In genomic region chr5:6716634-6717149, GRCh38 we compare ENCODE assay signal across 10 cellular contexts. TPM values are rescaled to one million over a fixed set of nuclear protein-coding genes. Genes with fewer than 3 reads are reported as not detected.
DNase-seq lines count a peak whose midpoint lies in the region; FAIRE-seq and TF ChIP-seq lines count a peak whose summit lies in the region.
"Had no signal": no experiment of that assay in that cellular context is flagged by ENCODE, and none has a peak within 500 bp of the region (broad histone marks: within the 10 kb centered on the region; RNA-seq: fewer than 3 reads in every experiment).

No MANE protein-coding gene starts in this region.

- H2AK5ac ChIP-seq in mesenchymal stem cell (ENCODE audit: low read length, severe bottlenecking): no peak overlapping the region

- H3K9me3 ChIP-seq in HAP-1: no peaks in the 10 kb centered on the region
- no peaks in the 10 kb centered on the region for H3K9me3 ChIP-seq in astrocyte (ENCODE audit: insufficient read depth, low read depth, low read length)
- H3K9me3 ChIP-seq in muscle layer of duodenum (ENCODE audit: control insufficient read depth in 1 of 2, low read length in 2 of 2): no peaks in the 10 kb centered on the region
- H3K9me3 ChIP-seq in mesenchymal stem cell (ENCODE audit: control insufficient read depth, low read length): no peaks in the 10 kb centered on the region

- peak overlapping the region; percentile 91 for H3K4me3 Mint-ChIP-seq in astrocyte (ENCODE audit: unreplicated experiment)

- H4K91ac ChIP-seq in mesenchymal stem cell (ENCODE audit: low read length): no peak overlapping the region

- no peak for TF ChIP-seq CTCF in astrocyte (IDR thresholded peaks at IDR 0.05; ENCODE audit: insufficient read depth, low read depth, low read length)

- no peaks in the 10 kb centered on the region for H3K27me3 Mint-ChIP-seq in astrocyte (ENCODE audit: low read depth, unreplicated experiment)

- no peak overlapping the region for H2BK120ac ChIP-seq in mesenchymal stem cell (ENCODE audit: low read depth, low read length)

- no peak overlapping the region for H3K4ac ChIP-seq in mesenchymal stem cell (ENCODE audit: low read depth in 1 of 2, low read length in 2 of 2)

- no peaks in the 10 kb centered on the region for H3K9me3 Mint-ChIP-seq in astrocyte (ENCODE audit: unreplicated experiment)

- peak overlapping the region; percentile 98 for H3K4me3 ChIP-seq in ACC112 (ENCODE audit: low read depth, low read length)
- H3K4me3 ChIP-seq in HAP-1: peak overlapping the region; percentile 53
- peak overlapping the region; percentile 85 for H3K4me3 ChIP-seq in astrocyte (ENCODE audit: insufficient read depth, low read depth, low read length)
- H3K4me3 ChIP-seq in muscle layer of duodenum (ENCODE audit: low read depth in 1 of 2, low read length in 2 of 2): peak overlapping the region; percentile 72 to 84
- H3K4me3 ChIP-seq in mesenchymal stem cell (ENCODE audit: insufficient read depth in 1 of 2, low read depth in 1 of 2, low read length in 2 of 2): peak overlapping the region in 1 of 2 experiments; percentile 88

- FAIRE-seq in astrocyte (lab: Jason Lieb, UNC): no peak
- FAIRE-seq: G401.6 had no signal

- H3K4me2 ChIP-seq in astrocyte (ENCODE audit: low read length): peak overlapping the region; percentile 92
- no peak overlapping the region for H3K4me2 ChIP-seq in mesenchymal stem cell (ENCODE audit: low read length, poor library complexity, severe bottlenecking)

- H3K36me3 ChIP-seq in ACC112 (ENCODE audit: insufficient read depth, low read length) (no peaks in the 10 kb centered on the region), HAP-1 (replicated peaks) (peaks cover 6% of the 10 kb centered on the region), astrocyte (ENCODE audit: insufficient read depth, low read length) (no peaks in the 10 kb centered on the region), muscle layer of duodenum (ENCODE audit: control insufficient read depth in 1 of 2, insufficient read depth in 2 of 2, low read length in 2 of 2) (peaks cover 0 to 9% of the 10 kb centered on the region in 2 donors), mesenchymal stem cell (ENCODE audit: control insufficient read depth in 1 of 2, insufficient read depth in 2 of 2, low read depth in 1 of 2, low read length in 2 of 2) (peaks cover 0 to 23% of the 10 kb centered on the region in 2 experiments)

- peaks cover 2% of the 10 kb centered on the region for H3K79me1 ChIP-seq in mesenchymal stem cell (replicated peaks; ENCODE audit: low read length, poor library complexity, severe bottlenecking)

- peak overlapping the region; percentile 34 for H3K27ac Mint-ChIP-seq in astrocyte (ENCODE audit: unreplicated experiment)

- H4K20me1 ChIP-seq in astrocyte (ENCODE audit: insufficient read depth, low read length): peaks cover 71% of the 10 kb centered on the region

- H3K14ac ChIP-seq in mesenchymal stem cell (ENCODE audit: low read length in 2 of 2): no peak overlapping the region

- H3K23ac ChIP-seq in mesenchymal stem cell (ENCODE audit: low read length in 2 of 2): peak overlapping the region in 1 of 2 experiments; percentile 16

- no peak overlapping the region for H3K27ac ChIP-seq in ACC112 (ENCODE audit: low read depth, low read length)
- H3K27ac ChIP-seq in astrocyte (ENCODE audit: low read depth, low read length): no peak overlapping the region
- H3K27ac ChIP-seq in muscle layer of duodenum (ENCODE audit: low read length): no peak overlapping the region
- H3K27ac ChIP-seq in mesenchymal stem cell (ENCODE audit: low read length, poor library complexity, severe bottlenecking): no peak overlapping the region

- no peak overlapping the region for H2BK12ac ChIP-seq in mesenchymal stem cell (ENCODE audit: low read length in 2 of 2)

- no peak for DNase-seq in HAP-1 (ENCODE audit: low spot score in 2 of 2)
- DNase-seq in astrocyte (ENCODE audit: low read depth): no peak
- no peak for DNase-seq in SIG-M5 treated with dmso at 0.1 percent for 504 hours (lab: John Stamatoyannopoulos, UW; ENCODE audit: unreplicated experiment)
- DNase-seq in mesenchymal stem cell: no peak
- DNase-seq in NCI-H226: no peak
- DNase-seq in GF-D8 (lab: John Stamatoyannopoulos, UW): no peak
- DNase-seq: NCI-H446 had no signal

- in situ Hi-C loops in HAP-1 (cut with MboI; ENCODE audit: low sequenced_read_pairs): loop anchor here (5.0 kb wide), 1 partner anchor 84 kb away; the partner anchor contains the start of genes NSUN2 and SRD5A1

- H3K9ac ChIP-seq in astrocyte (ENCODE audit: low read length) (no peak overlapping the region), mesenchymal stem cell (ENCODE audit: low read length) (no peak overlapping the region)

- H3K36me3 Mint-ChIP-seq in astrocyte (ENCODE audit: low read depth, unreplicated experiment): peaks cover 8% of the 10 kb centered on the region

- peaks cover 24% of the 10 kb centered on the region for H3K4me1 Mint-ChIP-seq in astrocyte (ENCODE audit: low read depth, unreplicated experiment)

- H2BK5ac ChIP-seq in mesenchymal stem cell (ENCODE audit: low read depth, low read length, poor library complexity, severe bottlenecking): no peak overlapping the region

- no peak overlapping the region for H4K8ac ChIP-seq in mesenchymal stem cell (ENCODE audit: low read length)

- H2BK15ac ChIP-seq in mesenchymal stem cell (ENCODE audit: low read depth, poor library complexity, severe bottlenecking): no peak overlapping the region

- H2AFZ ChIP-seq in ACC112 (ENCODE audit: low read length, unreplicated experiment) (no peak overlapping the region), astrocyte (ENCODE audit: low read depth, low read length) (no peak overlapping the region), mesenchymal stem cell (ENCODE audit: low read depth, low read length) (no peak overlapping the region)

- H3K27me3 ChIP-seq in ACC112 (ENCODE audit: insufficient read depth, low read length) (no peaks in the 10 kb centered on the region), HAP-1 (ENCODE audit: low read depth) (no peaks in the 10 kb centered on the region), astrocyte (ENCODE audit: insufficient read depth, low read length) (no peaks in the 10 kb centered on the region), muscle layer of duodenum (ENCODE audit: low read depth, low read length) (no peaks in the 10 kb centered on the region), mesenchymal stem cell (ENCODE audit: control insufficient read depth in 1 of 2, insufficient read depth in 1 of 2, low read length in 2 of 2) (no peaks in the 10 kb centered on the region)

- H3K4me1 ChIP-seq in ACC112 (ENCODE audit: control insufficient read depth, insufficient read depth, low read length, unreplicated experiment) (peaks cover 42% of the 10 kb centered on the region), HAP-1 (peaks cover 9% of the 10 kb centered on the region), astrocyte (ENCODE audit: insufficient read depth, low read length) (peaks cover 14% of the 10 kb centered on the region), muscle layer of duodenum (ENCODE audit: control insufficient read depth in 1 of 2, insufficient read depth in 2 of 2, low read length in 2 of 2) (peaks cover 36 to 62% of the 10 kb centered on the region in 2 donors), mesenchymal stem cell (ENCODE audit: control insufficient read depth, insufficient read depth, low read depth, low read length) (peaks cover 32% of the 10 kb centered on the region)

- 100% methylated on average over 3 of the region's 4 CpGs for WGBS in mesenchymal stem cell

- H3K18ac ChIP-seq in mesenchymal stem cell (ENCODE audit: low read depth in 1 of 2, low read length in 2 of 2): no peak overlapping the region

- H3K79me2 ChIP-seq in ACC112 (ENCODE audit: control insufficient read depth, insufficient read depth, low read length, unreplicated experiment): peaks cover 75% of the 10 kb centered on the region
- H3K79me2 ChIP-seq in astrocyte (ENCODE audit: insufficient read depth, low read length): peaks cover 74% of the 10 kb centered on the region

RNA-seq across cellular contexts. Expression of gene TENT4A, which starts 3.5 kb away (rescaled TPM):
- 16.8 and 18.8 TPM in 2 replicates for total RNA-seq in astrocyte
- polyA plus RNA-seq in mesenchymal stem cell (2013, experiment 1 of 2): 18.7 TPM
- polyA plus RNA-seq in mesenchymal stem cell (2013, experiment 2 of 2): 19.1 TPM
